In genomic region chr14:38808734-38809455, GRCh38 we compare ENCODE assay signal across 1 cellular context.
A peak's percentile ranks its signal among the peaks of the same experiment; 100 is the strongest.
TF ChIP-seq lines count a peak whose summit lies in the region.

No MANE protein-coding gene starts in this region.

TF ChIP-seq in HepG2, 621 proteins besides CTCF, POLR2A, EP300 and RAD21 (continued from another document):
- TF ChIP-seq TFAP4 (IDR thresholded peaks at IDR 0.05; ENCODE audit: borderline replicate concordance, low read depth) (peak; percentile 43; the same call in 1 of the 2 replicates), MAFG (CRISPR knock-in tag; IDR thresholded peaks at IDR 0.05) (peak; percentile 14; the same call in 1 of the 2 replicates), ZBTB46 (CRISPR knock-in tag; IDR thresholded peaks at IDR 0.05; ENCODE audit: borderline replicate concordance) (0 out of 2 replicates have a peak, but pooled peaks have one; percentile 55), ZMYM4 (CRISPR knock-in tag; IDR thresholded peaks at IDR 0.05) (peak; percentile 50; the same call in 1 of the 2 replicates), PHF21A (CRISPR knock-in tag; IDR thresholded peaks at IDR 0.05) (no peak), ZSCAN31 (CRISPR knock-in tag; IDR thresholded peaks at IDR 0.05; ENCODE audit: low read depth) (no peak), ZNF101 (CRISPR knock-in tag; IDR thresholded peaks at IDR 0.05; ENCODE audit: borderline replicate concordance, low read depth) (no peak), MYPOP (CRISPR knock-in tag; IDR thresholded peaks at IDR 0.05) (no peak), MAFK (conservative IDR thresholded peaks at IDR 0.05 in 1 of 2, IDR thresholded peaks at IDR 0.05 in 1 of 2; ENCODE audit: low read length in 2 of 2) (0 out of 4 replicates have a peak, but pooled peaks of 1 of the 2 experiments have one; percentile 2), SMC3 (IDR thresholded peaks at IDR 0.05; ENCODE audit: low read length) (peak; percentile 5; the same call in 1 of the 2 replicates), AHDC1 (CRISPR knock-in tag; IDR thresholded peaks at IDR 0.05; ENCODE audit: borderline replicate concordance) (no peak), RORA (CRISPR knock-in tag; IDR thresholded peaks at IDR 0.05) (no peak)
